Comparison of ENCODE assay signal across 8 cellular contexts in genomic region chr7:24573554-24574338, GRCh38. TPM values are rescaled to one million over a fixed set of nuclear protein-coding genes. Genes with fewer than 3 reads are reported as not detected.
DNase-seq lines count a peak whose midpoint lies in the region; ATAC-seq and TF ChIP-seq lines count a peak whose summit lies in the region.

No MANE protein-coding gene starts in this region.

- H3K4me3 ChIP-seq in HUES64 (ENCODE audit: low read length) (peak overlapping the region; percentile 82), skin epidermis (peak overlapping the region; percentile 61 to 80 (median 73))

- H3K4me1 ChIP-seq in ES-I3 (ENCODE audit: insufficient read depth, low read length) (peaks cover 8% of the 10 kb centered on the region; the same call in 1 of the 2 replicates), HUES64 (ENCODE audit: insufficient read depth, low read length) (peaks cover 51% of the 10 kb centered on the region)

- H3K27me3 ChIP-seq in HUES64 (ENCODE audit: insufficient read depth, low read length) = peaks cover 23% of the 10 kb centered on the region

- peak in 1 of 2 experiments; percentile 6 for TF ChIP-seq CTCF in brain (conservative IDR thresholded peaks at IDR 0.05)

- peaks cover 36% of the 10 kb centered on the region for H3K27me3 Mint-ChIP-seq in T-helper 1 cell treated with Interleukin-12 subunit alpha and Interleukin-12 subunit beta and Interleukin-4 antibody, amounts not matched to agents 30 μg/mL and 1 μg/mL, for 36 hours (ENCODE audit: low read depth)
- H3K27me3 Mint-ChIP-seq in brain = peaks cover 25% of the 10 kb centered on the region

- peaks cover 24% of the 10 kb centered on the region for H3K4me1 Mint-ChIP-seq in T-helper 1 cell treated with Interleukin-12 subunit alpha and Interleukin-12 subunit beta and Interleukin-4 antibody, amounts not matched to agents 30 μg/mL and 1 μg/mL, for 36 hours (ENCODE audit: low read depth)
- peaks cover 55% of the 10 kb centered on the region for H3K4me1 Mint-ChIP-seq in brain

- no peaks in the 10 kb centered on the region for H3K36me3 Mint-ChIP-seq in T-helper 1 cell treated with Interleukin-12 subunit alpha and Interleukin-12 subunit beta and Interleukin-4 antibody, amounts not matched to agents 30 μg/mL and 1 μg/mL, for 36 hours (ENCODE audit: low read depth)
- H3K36me3 Mint-ChIP-seq in brain = no peaks in the 10 kb centered on the region

- peak overlapping the region; percentile 81 for H3K27ac Mint-ChIP-seq in T-helper 1 cell treated with Interleukin-12 subunit alpha and Interleukin-12 subunit beta and Interleukin-4 antibody, amounts not matched to agents 30 μg/mL and 1 μg/mL, for 36 hours
- peak overlapping the region; percentile 87 to 95 (median 90) for H3K27ac Mint-ChIP-seq in brain

- H3K9me3 ChIP-seq in ES-I3 (ENCODE audit: control insufficient read depth, insufficient read depth, low read length) (no peaks in the 10 kb centered on the region), HUES64 (ENCODE audit: insufficient read depth, low read depth, low read length) (no peaks in the 10 kb centered on the region)

- H3K4me3 Mint-ChIP-seq in T-helper 1 cell treated with Interleukin-12 subunit alpha and Interleukin-12 subunit beta and Interleukin-4 antibody, amounts not matched to agents 30 μg/mL and 1 μg/mL, for 36 hours = peak overlapping the region; percentile 90
- peak overlapping the region; percentile 96 to 99 (median 98) for H3K4me3 Mint-ChIP-seq in brain

- no peaks in the 10 kb centered on the region for H3K36me3 ChIP-seq in ES-I3 (ENCODE audit: insufficient read depth, low read length)
- no peaks in the 10 kb centered on the region for H3K36me3 ChIP-seq in HUES64 (ENCODE audit: insufficient read depth, low read length)

- under 1% methylated on average over 101 of the region's 101 CpGs for WGBS in HUES64

- peak; percentile 65 for DNase-seq in iPS-NIHi7 (ENCODE audit: extremely low spot score)
- no peak for DNase-seq in NCI-H128 (lab: John Stamatoyannopoulos, UW; ENCODE audit: unreplicated experiment)

- peak; percentile 41 for ATAC-seq in GM21528 (IDR thresholded peaks at IDR 0.05; ENCODE audit: low FRiP score, unreplicated experiment)

- no peaks in the 10 kb centered on the region for H3K9me3 Mint-ChIP-seq in T-helper 1 cell treated with Interleukin-12 subunit alpha and Interleukin-12 subunit beta and Interleukin-4 antibody, amounts not matched to agents 30 μg/mL and 1 μg/mL, for 36 hours
- no peaks in the 10 kb centered on the region for H3K9me3 Mint-ChIP-seq in brain

- peak overlapping the region; percentile 75; the same call in 1 of the 2 replicates for H3K27ac ChIP-seq in HUES64 (ENCODE audit: low read depth, low read length)
- peak overlapping the region in 19 of 21 experiments; percentile 13 to 85 (median 74) for H3K27ac ChIP-seq in skin epidermis

- H3K9ac ChIP-seq in ES-I3 (ENCODE audit: low read depth, low read length) (peak overlapping the region; percentile 76), HUES64 (ENCODE audit: low read depth, low read length) (peak overlapping the region; percentile 67)

RNA-seq across cellular contexts. Expression of gene PALS2, which starts 0.5 kb away (rescaled TPM):
- 40.3 TPM for polyA plus RNA-seq in HUES64 (2013, experiment 1 of 2)
- 38.1 TPM for polyA plus RNA-seq in HUES64 (2013, experiment 2 of 2)
- 2.7 TPM for polyA plus RNA-seq in brain (ENCODE audit: insufficient read depth, low read depth, low replicate concordance)
